Comparison of ENCODE assay signal across 8 cellular contexts in the genomic region with DNA sequence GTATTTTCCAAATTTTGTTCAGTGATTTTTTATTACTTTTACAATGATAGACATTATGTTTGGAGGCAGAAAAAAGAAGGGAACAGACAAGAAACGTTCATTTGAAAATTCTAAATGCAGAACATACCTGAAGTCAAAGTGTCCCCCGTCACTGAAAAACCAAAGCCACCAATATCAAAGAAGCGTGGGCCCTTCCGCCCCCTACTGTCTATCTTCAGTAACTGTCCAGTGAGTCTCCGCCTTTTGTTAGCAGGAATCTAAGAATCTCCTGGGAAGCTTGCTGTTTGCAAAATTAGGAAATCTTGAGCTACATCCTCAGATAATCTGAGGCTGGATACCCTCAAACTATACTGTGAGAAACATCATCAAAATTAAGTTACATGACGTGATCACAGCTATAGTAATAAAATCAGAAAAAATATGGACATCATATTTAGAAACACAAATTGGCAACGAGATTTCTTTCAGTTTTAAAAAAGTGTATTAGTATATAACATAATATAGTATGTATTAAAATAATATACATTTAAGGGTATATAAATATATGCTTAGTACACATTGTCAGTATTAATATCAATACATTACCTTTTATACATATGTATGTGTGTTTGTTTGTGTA.
DNase-seq lines count a peak whose midpoint lies in the region; ATAC-seq, FAIRE-seq and TF ChIP-seq lines count a peak whose summit lies in the region.

No MANE protein-coding gene starts in this region.

- FAIRE-seq in keratinocyte (lab: Jason Lieb, UNC) = peak; percentile 69

- DNase-seq in G401 (ENCODE audit: low spot score) = peak; percentile 52
- peak; percentile 19 for DNase-seq in Jurkat, Clone E6-1 (ENCODE audit: low read depth, low spot score)
- peak; percentile 72 for DNase-seq in SK-MEL-5 (ENCODE audit: low read depth, low spot score)
- peak; percentile 18 to 85 for DNase-seq in T47D (ENCODE audit: low read depth in 1 of 2, low spot score in 1 of 2)
- DNase-seq in keratinocyte (ENCODE audit: low read depth, low spot score) = no peak
- DNase-seq in stimulated activated CD4-positive, alpha-beta T cell treated with anti-CD3 and anti-CD28 coated beads, Interleukin-2, amount 100 ng/mL, for 4 hours (ENCODE audit: low read depth) = peak; percentile 28
- no peak for DNase-seq in amniotic stem cell (lab: John Stamatoyannopoulos, UW)

- H3K9ac ChIP-seq in keratinocyte (ENCODE audit: control insufficient read depth, extremely low read depth, insufficient read depth, low read length) = no peak overlapping the region

- peak overlapping the region; percentile 23 for H3K4me2 ChIP-seq in keratinocyte (ENCODE audit: control insufficient read depth, extremely low read depth, insufficient read depth, low read depth, low read length)

- no peaks in the 10 kb centered on the region for H4K20me1 ChIP-seq in keratinocyte (ENCODE audit: control insufficient read depth, extremely low read depth, insufficient read depth, low read length)

- ATAC-seq in HG03196 (IDR thresholded peaks at IDR 0.05; ENCODE audit: unreplicated experiment) = no peak

- TF ChIP-seq CTCF in keratinocyte (optimal IDR thresholded peaks at IDR 0.05 in 1 of 3, IDR thresholded peaks at IDR 0.05 in 1 of 3, conservative IDR thresholded peaks at IDR 0.05 in 1 of 3; ENCODE audit: extremely low read depth in 1 of 3, insufficient read depth in 2 of 3, low read length in 3 of 3) = peak; percentile 78 to 84 (median 78)

- no peaks in the 10 kb centered on the region for H3K9me3 ChIP-seq in keratinocyte (ENCODE audit: control insufficient read depth, low read depth, low read length)

- peaks cover 2 to 5% of the 10 kb centered on the region in 2 experiments for H3K36me3 ChIP-seq in keratinocyte (ENCODE audit: control insufficient read depth in 2 of 2, extremely low read depth in 1 of 2, insufficient read depth in 2 of 2, low read length in 2 of 2)

- H3K9me1 ChIP-seq in keratinocyte (ENCODE audit: control insufficient read depth, extremely low read depth, insufficient read depth, low read length) = no peaks in the 10 kb centered on the region

- in situ Hi-C loops in G401 (cut with HindIII; ENCODE audit: low sequenced_read_pairs) = no loop called here
- in situ Hi-C loops in SK-MEL-5 (cut with HindIII; ENCODE audit: low pct_unique_long_range_greater_than_20kb, low sequenced_read_pairs) = no loop called here
- in situ Hi-C loops in T47D (cut with HindIII; ENCODE audit: low pct_unique_long_range_greater_than_20kb, low sequenced_read_pairs) = no loop called here

- H3K4me1 ChIP-seq in keratinocyte (ENCODE audit: control insufficient read depth, extremely low read depth, insufficient read depth, low read length) = peaks cover 9% of the 10 kb centered on the region

- peaks cover 21% of the 10 kb centered on the region for H3K79me2 ChIP-seq in keratinocyte (ENCODE audit: control insufficient read depth, insufficient read depth, low read length)

- dilution Hi-C loops in keratinocyte (cut with MboI; ENCODE audit: extremely low pct_ligation_motif_present, low sequenced_read_pairs) = no loop called here

- no peak overlapping the region for H3K4me3 ChIP-seq in Jurkat, Clone E6-1 (ENCODE audit: low read length)
- H3K4me3 ChIP-seq in keratinocyte (ENCODE audit: control insufficient read depth in 2 of 3, extremely low read depth in 1 of 3, insufficient read depth in 2 of 3, low read depth in 1 of 3, low read length in 3 of 3) = no peak overlapping the region

- no peak overlapping the region for H3K27ac ChIP-seq in keratinocyte (ENCODE audit: control insufficient read depth, insufficient read depth, low read length)

- no peaks in the 10 kb centered on the region for H3K27me3 ChIP-seq in keratinocyte (ENCODE audit: control insufficient read depth, extremely low read depth, insufficient read depth, low read length)

- no peak overlapping the region for H2AFZ ChIP-seq in keratinocyte (ENCODE audit: control insufficient read depth, low read length)

Comparison
In these comparisons a context has a peak if more than half of its experiments do, and no peak if none do; other contexts are left out.
1. DNase-seq: peak in G401 (single experiment), Jurkat, Clone E6-1 (single experiment), SK-MEL-5 (single experiment), T47D (2 of 2) and stimulated activated CD4-positive, alpha-beta T cell treated with anti-CD3 and anti-CD28 coated beads, Interleukin-2, amount 100 ng/mL, for 4 hours (single experiment); none in keratinocyte (single experiment) and amniotic stem cell (single experiment).